In genomic region chr2:9641641-9642040, GRCh38 we compare ENCODE assay signal across 18 cellular contexts. TPM values are rescaled to one million over a fixed set of nuclear protein-coding genes. Genes with fewer than 3 reads are reported as not detected.
DNase-seq lines count a peak whose midpoint lies in the region; ATAC-seq and TF ChIP-seq lines count a peak whose summit lies in the region.
"Had no signal": no experiment of that assay in that cellular context is flagged by ENCODE, and none has a peak within 500 bp of the region (broad histone marks: within the 10 kb centered on the region; RNA-seq: fewer than 3 reads in every experiment).

No MANE protein-coding gene starts in this region.

- no peaks in the 10 kb centered on the region for H3K27me3 Mint-ChIP-seq in activated naive CD4-positive, alpha-beta T cell treated with anti-CD3 and anti-CD28 coated beads for 36 hours (ENCODE audit: low read depth)
- H3K27me3 Mint-ChIP-seq in activated CD8-positive, alpha-beta T cell treated with anti-CD3 and anti-CD28 coated beads, Interleukin-2, amount 10 ng/mL, durations not matched to agents 7 days and 5 days (ENCODE audit: low read depth), result peaks cover 9% of the 10 kb centered on the region
- H3K27me3 Mint-ChIP-seq in stimulated activated memory B cell treated with anti-CD40 and anti-IgM and Interleukin-4, amounts not matched to agents 10 μg/mL and 1 μg/mL and 100 μg/mL, for 72 hours, result peaks cover 33% of the 10 kb centered on the region
- H3K27me3 Mint-ChIP-seq: activated naive CD4-positive, alpha-beta T cell treated with anti-CD3 and anti-CD28 coated beads, Interleukin-2, amount 50 U/mL, for 24 hours had no signal

- POLR2A ChIA-PET in HEK293 (lab: Yijun Ruan, JAX), result no interaction called here
- POLR2A ChIA-PET in activated CD8-positive, alpha-beta T cell treated with anti-CD3 and anti-CD28 coated beads, Interleukin-2, amount 10 ng/mL, durations not matched to agents 7 days and 5 days (lab: Charles Lee), result no interaction called here
- POLR2A ChIA-PET in SK-N-SH (lab: Yijun Ruan, JAX), result no interaction called here

- H3K4me3 ChIP-seq in HEK293 (ENCODE audit: low read depth, low read length), result no peak overlapping the region
- no peak overlapping the region for H3K4me3 ChIP-seq in SK-N-SH (ENCODE audit: low read depth in 2 of 2, low read length in 1 of 2)
- H3K4me3 ChIP-seq: cardiac muscle cell, left ventricle myocardium inferior, prostate gland, tibial artery had no signal

- WGBS in SK-N-SH (ENCODE audit: low lambda C conversion rate), result 94% methylated on average over 4 of the region's 4 CpGs

- TF ChIP-seq CTCF in HEK293 (tag by site-specific recombination; IDR thresholded peaks at IDR 0.05) (no peak), SK-N-SH (IDR thresholded peaks at IDR 0.05) (no peak)

- no peak overlapping the region for H3K9ac ChIP-seq in SK-N-SH

- H3K27me3 ChIP-seq in SK-N-SH (ENCODE audit: insufficient read depth), result no peaks in the 10 kb centered on the region
- H3K27me3 ChIP-seq: cardiac muscle cell, foreskin keratinocyte had no signal

- H3K9me3 ChIP-seq in HEK293 (ENCODE audit: control insufficient read depth, insufficient read depth, low read depth, low read length) (no peaks in the 10 kb centered on the region), SK-N-SH (no peaks in the 10 kb centered on the region)
- H3K9me3 ChIP-seq: left ventricle myocardium inferior, prostate gland, tibial artery had no signal

- H3K79me2 ChIP-seq in SK-N-SH (ENCODE audit: insufficient read depth), result no peaks in the 10 kb centered on the region

- H2AFZ ChIP-seq in SK-N-SH (ENCODE audit: low read depth), result no peak overlapping the region

- no peak for TF ChIP-seq RAD21 in SK-N-SH (IDR thresholded peaks at IDR 0.05; ENCODE audit: low read length)

- H3K4me1 ChIP-seq in HEK293 (ENCODE audit: control insufficient read depth, insufficient read depth, low read length) (no peaks in the 10 kb centered on the region), SK-N-SH (ENCODE audit: control insufficient read depth in 1 of 2, insufficient read depth in 2 of 2, low read depth in 1 of 2, low read length in 1 of 2) (peaks cover 22% of the 10 kb centered on the region in 2 experiments; a peak in 3 of 4 replicates)

- peaks cover 19% of the 10 kb centered on the region for H3F3A ChIP-seq in SK-N-SH (replicated peaks; ENCODE audit: insufficient read depth)

- no peak for TF ChIP-seq EP300 in SK-N-SH (IDR thresholded peaks at IDR 0.05; ENCODE audit: borderline replicate concordance in 1 of 2, low read depth in 1 of 2, low read length in 1 of 2)

- CTCF ChIA-PET in activated naive CD4-positive, alpha-beta T cell treated with anti-CD3 and anti-CD28 coated beads for 36 hours (lab: Charles Lee), result interaction anchor here (0.7 kb wide), 1 partner anchor 45 kb away, joined by 3 read pairs; no protein-coding TSS in a partner anchor
- CTCF ChIA-PET in HEK293 (lab: Yijun Ruan, JAX), result no interaction called here
- CTCF ChIA-PET in activated CD8-positive, alpha-beta T cell treated with anti-CD3 and anti-CD28 coated beads, Interleukin-2, amount 10 ng/mL, durations not matched to agents 7 days and 5 days (lab: Charles Lee), result interaction anchor here (1.0 kb wide), 1 partner anchor 21 kb away, joined by 3 read pairs; no protein-coding TSS in a partner anchor
- CTCF ChIA-PET in SK-N-SH (lab: Yijun Ruan, JAX), result no interaction called here

- H3K4me1 Mint-ChIP-seq in activated naive CD4-positive, alpha-beta T cell treated with anti-CD3 and anti-CD28 coated beads for 36 hours (ENCODE audit: low read depth), result peaks cover 10% of the 10 kb centered on the region
- H3K4me1 Mint-ChIP-seq in activated CD8-positive, alpha-beta T cell treated with anti-CD3 and anti-CD28 coated beads, Interleukin-2, amount 10 ng/mL, durations not matched to agents 7 days and 5 days (ENCODE audit: low read depth), result peaks cover 12% of the 10 kb centered on the region
- H3K4me1 Mint-ChIP-seq in stimulated activated memory B cell treated with anti-CD40 and anti-IgM and Interleukin-4, amounts not matched to agents 10 μg/mL and 1 μg/mL and 100 μg/mL, for 72 hours, result peaks cover 16% of the 10 kb centered on the region

- no peaks in the 10 kb centered on the region for H3K36me3 Mint-ChIP-seq in activated naive CD4-positive, alpha-beta T cell treated with anti-CD3 and anti-CD28 coated beads for 36 hours (ENCODE audit: low read depth)
- H3K36me3 Mint-ChIP-seq in activated CD8-positive, alpha-beta T cell treated with anti-CD3 and anti-CD28 coated beads, Interleukin-2, amount 10 ng/mL, durations not matched to agents 7 days and 5 days (ENCODE audit: low read depth), result no peaks in the 10 kb centered on the region
- H3K36me3 Mint-ChIP-seq in stimulated activated memory B cell treated with anti-CD40 and anti-IgM and Interleukin-4, amounts not matched to agents 10 μg/mL and 1 μg/mL and 100 μg/mL, for 72 hours, result no peaks in the 10 kb centered on the region
- H3K36me3 Mint-ChIP-seq: activated naive CD4-positive, alpha-beta T cell treated with anti-CD3 and anti-CD28 coated beads, Interleukin-2, amount 50 U/mL, for 24 hours had no signal

- H3K27ac ChIP-seq in HEK293 (ENCODE audit: extremely low read depth, low read depth, low read length) (no peak overlapping the region), SK-N-SH (ENCODE audit: low read depth in 2 of 2, low read length in 1 of 2) (no peak overlapping the region)
- H3K27ac ChIP-seq: cardiac muscle cell, foreskin keratinocyte, left ventricle myocardium inferior, prostate gland, tibial artery had no signal

- no peaks in the 10 kb centered on the region for H3K9me3 Mint-ChIP-seq in activated naive CD4-positive, alpha-beta T cell treated with anti-CD3 and anti-CD28 coated beads for 36 hours
- no peaks in the 10 kb centered on the region for H3K9me3 Mint-ChIP-seq in activated CD8-positive, alpha-beta T cell treated with anti-CD3 and anti-CD28 coated beads, Interleukin-2, amount 10 ng/mL, durations not matched to agents 7 days and 5 days (ENCODE audit: insufficient read depth)
- no peaks in the 10 kb centered on the region for H3K9me3 Mint-ChIP-seq in stimulated activated memory B cell treated with anti-CD40 and anti-IgM and Interleukin-4, amounts not matched to agents 10 μg/mL and 1 μg/mL and 100 μg/mL, for 72 hours
- H3K9me3 Mint-ChIP-seq: activated naive CD4-positive, alpha-beta T cell treated with anti-CD3 and anti-CD28 coated beads, Interleukin-2, amount 50 U/mL, for 24 hours; endodermal cell had no signal

- no peaks in the 10 kb centered on the region for H3K9me2 ChIP-seq in SK-N-SH

- no peaks in the 10 kb centered on the region for H4K20me1 ChIP-seq in SK-N-SH (ENCODE audit: insufficient read depth)

- no peak overlapping the region for H3K27ac Mint-ChIP-seq in activated naive CD4-positive, alpha-beta T cell treated with anti-CD3 and anti-CD28 coated beads for 36 hours
- peak overlapping the region; percentile 47 for H3K27ac Mint-ChIP-seq in activated CD8-positive, alpha-beta T cell treated with anti-CD3 and anti-CD28 coated beads, Interleukin-2, amount 10 ng/mL, durations not matched to agents 7 days and 5 days
- H3K27ac Mint-ChIP-seq in stimulated activated memory B cell treated with anti-CD40 and anti-IgM and Interleukin-4, amounts not matched to agents 10 μg/mL and 1 μg/mL and 100 μg/mL, for 72 hours, result peak overlapping the region; percentile 31
- H3K27ac Mint-ChIP-seq: activated naive CD4-positive, alpha-beta T cell treated with anti-CD3 and anti-CD28 coated beads, Interleukin-2, amount 50 U/mL, for 24 hours; endodermal cell had no signal

- intact Hi-C loops in activated naive CD4-positive, alpha-beta T cell treated with anti-CD3 and anti-CD28 coated beads for 36 hours (cut with micrococcal nuclease), result no loop called here

- peak; percentile 66 for DNase-seq in activated naive CD4-positive, alpha-beta T cell treated with anti-CD3 and anti-CD28 coated beads for 36 hours
- DNase-seq in activated naive CD4-positive, alpha-beta T cell (lab: John Stamatoyannopoulos, UW), result no peak
- peak; percentile 38 for DNase-seq in activated CD8-positive, alpha-beta T cell treated with anti-CD3 and anti-CD28 coated beads, Interleukin-2, amount 10 ng/mL, durations not matched to agents 7 days and 5 days
- no peak for DNase-seq in SK-N-SH
- no peak for DNase-seq in NCI-H146 (lab: John Stamatoyannopoulos, UW)
- DNase-seq: endodermal cell, foreskin keratinocyte, left ventricle myocardium inferior, NCI-H187, NCI-H526, PC-3, tibial artery had no signal

- peak; percentile 61 for ATAC-seq in activated CD8-positive, alpha-beta T cell treated with anti-CD3 and anti-CD28 coated beads, Interleukin-2, amount 10 ng/mL, durations not matched to agents 7 days and 5 days
- ATAC-seq in stimulated activated memory B cell treated with anti-CD40 and anti-IgM and Interleukin-4, amounts not matched to agents 10 μg/mL and 1 μg/mL and 100 μg/mL, for 72 hours, result peak; percentile 46
- ATAC-seq in GM21367 (IDR thresholded peaks at IDR 0.05; ENCODE audit: unreplicated experiment), result no peak
- ATAC-seq: foreskin keratinocyte, PC-3 had no signal

- no peak overlapping the region for H3K4me3 Mint-ChIP-seq in activated naive CD4-positive, alpha-beta T cell treated with anti-CD3 and anti-CD28 coated beads for 36 hours
- peak overlapping the region; percentile 16 for H3K4me3 Mint-ChIP-seq in activated CD8-positive, alpha-beta T cell treated with anti-CD3 and anti-CD28 coated beads, Interleukin-2, amount 10 ng/mL, durations not matched to agents 7 days and 5 days
- no peak overlapping the region for H3K4me3 Mint-ChIP-seq in stimulated activated memory B cell treated with anti-CD40 and anti-IgM and Interleukin-4, amounts not matched to agents 10 μg/mL and 1 μg/mL and 100 μg/mL, for 72 hours
- H3K4me3 Mint-ChIP-seq: activated naive CD4-positive, alpha-beta T cell treated with anti-CD3 and anti-CD28 coated beads, Interleukin-2, amount 50 U/mL, for 24 hours; endodermal cell had no signal

- H3K36me3 ChIP-seq in HEK293 (ENCODE audit: control insufficient read depth in 2 of 2, insufficient read depth in 1 of 2, low read length in 2 of 2) (no peaks in the 10 kb centered on the region), SK-N-SH (replicated peaks in 1 of 2; ENCODE audit: control insufficient read depth in 1 of 2, insufficient read depth in 2 of 2, low read length in 1 of 2) (no peaks in the 10 kb centered on the region)
- H3K36me3 ChIP-seq: cardiac muscle cell, left ventricle myocardium inferior, prostate gland, tibial artery had no signal

- H3K4me2 ChIP-seq in SK-N-SH, result no peak overlapping the region

TF ChIP-seq in SK-N-SH, 30 proteins besides CTCF, POLR2A, EP300 and RAD21 (continues in another document):
- TF ChIP-seq TAF1 (IDR thresholded peaks at IDR 0.05; ENCODE audit: borderline replicate concordance, low read depth, low read length) (no peak), SIN3A (IDR thresholded peaks at IDR 0.05; ENCODE audit: borderline replicate concordance, low read depth, low read length) (no peak)

RNA-seq across cellular contexts. Expression of gene YWHAQ, which starts 10.8 kb away (rescaled TPM):
- 100 to 1,000 TPM; 248 to 261 TPM for total RNA-seq in activated naive CD4-positive, alpha-beta T cell treated with anti-CD3 and anti-CD28 coated beads for 36 hours
- 100 to 1,000 TPM; 292 to 315 TPM for total RNA-seq in activated CD8-positive, alpha-beta T cell treated with anti-CD3 and anti-CD28 coated beads, Interleukin-2, amount 10 ng/mL, durations not matched to agents 7 days and 5 days
- 235 and 240 TPM in 2 replicates for polyA plus RNA-seq in SK-N-SH (2012; rRNA removed)
- polyA plus RNA-seq in SK-N-SH (2012; cell fraction: cytosol; rRNA removed), result 327 and 349 TPM in 2 replicates
- polyA plus RNA-seq in SK-N-SH (2012; cell fraction: nucleus; rRNA removed), result 114 and 122 TPM in 2 replicates

Comparison
In these comparisons a context has a peak if more than half of its experiments do, and no peak if none do; other contexts are left out.
1. DNase-seq: peak in activated naive CD4-positive, alpha-beta T cell treated with anti-CD3 and anti-CD28 coated beads for 36 hours (single experiment) and activated CD8-positive, alpha-beta T cell treated with anti-CD3 and anti-CD28 coated beads, Interleukin-2, amount 10 ng/mL, durations not matched to agents 7 days and 5 days (single experiment); none in activated naive CD4-positive, alpha-beta T cell (0 of 4), SK-N-SH (single experiment) and NCI-H146 (single experiment).
2. CTCF ChIA-PET loops: an anchor here in activated naive CD4-positive, alpha-beta T cell treated with anti-CD3 and anti-CD28 coated beads for 36 hours (0.7 kb wide) and activated CD8-positive, alpha-beta T cell treated with anti-CD3 and anti-CD28 coated beads, Interleukin-2, amount 10 ng/mL, durations not matched to agents 7 days and 5 days (1.0 kb wide); none called in HEK293 and SK-N-SH.